1 cellular context compared by ENCODE assay signal in genomic region chr12:1481326-1481725, GRCh38.
TF ChIP-seq lines count a peak whose summit lies in the region.

No MANE protein-coding gene starts in this region.

TF ChIP-seq in GM23338, 12 proteins besides CTCF, POLR2A, EP300 and RAD21:
- TF ChIP-seq ZNF462 (CRISPR knock-in tag; IDR thresholded peaks at IDR 0.05) (no peak), EZH2phosphoT487 (IDR thresholded peaks at IDR 0.05; ENCODE audit: unreplicated experiment) (no peak)
